1 cellular context compared by ENCODE assay signal in genomic region chr3:143971367-143972154, GRCh38.
A peak's percentile ranks its signal among the peaks of the same experiment; 100 is the strongest.
TF ChIP-seq lines count a peak whose summit lies in the region.

TSS of gene DIPK2A (plus strand) at chr3:143971823. CDS start at chr3:143972333, 510 bp downstream.

TF ChIP-seq in H1, 55 proteins besides CTCF, POLR2A, EP300 and RAD21:
- no peak for TF ChIP-seq SIRT6 (IDR thresholded peaks at IDR 0.05; ENCODE audit: low read length)
- TF ChIP-seq JUND (IDR thresholded peaks at IDR 0.05; ENCODE audit: low read length): no peak
- TF ChIP-seq CREB1 (IDR thresholded peaks at IDR 0.05): no peak
- TF ChIP-seq BCL11A (IDR thresholded peaks at IDR 0.05; ENCODE audit: low read depth in 2 of 2, low read length in 2 of 2): no peak
- no peak for TF ChIP-seq MAFK (IDR thresholded peaks at IDR 0.05; ENCODE audit: low read depth, low read length)
- no peak for TF ChIP-seq CBX5 (IDR thresholded peaks at IDR 0.05; ENCODE audit: low read depth, low read length)
- TF ChIP-seq PHF8 (conservative IDR thresholded peaks at IDR 0.05; ENCODE audit: low read depth, low read length): peak; percentile 87
- peak; percentile 91 for TF ChIP-seq CTBP2 (IDR thresholded peaks at IDR 0.05; ENCODE audit: borderline replicate concordance, insufficient read depth, insufficient read length, low read length)
- TF ChIP-seq CBX8 (IDR thresholded peaks at IDR 0.05; ENCODE audit: borderline replicate concordance, low read depth, low read length): no peak
- no peak for TF ChIP-seq KDM5A (IDR thresholded peaks at IDR 0.05; ENCODE audit: low read length)
- no peak for TF ChIP-seq TCF12 (IDR thresholded peaks at IDR 0.05; ENCODE audit: low read depth, low read length)
- TF ChIP-seq, protein P1, sequence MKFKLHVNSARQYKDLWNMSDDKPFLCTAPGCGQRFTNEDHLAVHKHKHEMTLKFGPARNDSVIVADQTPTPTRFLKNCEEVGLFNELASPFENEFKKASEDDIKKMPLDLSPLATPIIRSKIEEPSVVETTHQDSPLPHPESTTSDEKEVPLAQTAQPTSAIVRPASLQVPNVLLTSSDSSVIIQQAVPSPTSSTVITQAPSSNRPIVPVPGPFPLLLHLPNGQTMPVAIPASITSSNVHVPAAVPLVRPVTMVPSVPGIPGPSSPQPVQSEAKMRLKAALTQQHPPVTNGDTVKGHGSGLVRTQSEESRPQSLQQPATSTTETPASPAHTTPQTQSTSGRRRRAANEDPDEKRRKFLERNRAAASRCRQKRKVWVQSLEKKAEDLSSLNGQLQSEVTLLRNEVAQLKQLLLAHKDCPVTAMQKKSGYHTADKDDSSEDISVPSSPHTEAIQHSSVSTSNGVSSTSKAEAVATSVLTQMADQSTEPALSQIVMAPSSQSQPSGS (IDR thresholded peaks at IDR 0.05; ENCODE audit: low read length): no peak
- TF ChIP-seq JUN (IDR thresholded peaks at IDR 0.05; ENCODE audit: low read depth, low read length): 0 out of 2 replicates have a peak, but pooled peaks have one; percentile 0
- peak; percentile 44 for TF ChIP-seq NRF1 (IDR thresholded peaks at IDR 0.05; ENCODE audit: low read depth, low read length)
- peak; percentile 14 to 81; a peak in 2 of 4 replicates for TF ChIP-seq SIN3A (conservative IDR thresholded peaks at IDR 0.05 in 1 of 2, IDR thresholded peaks at IDR 0.05 in 1 of 2; ENCODE audit: low read depth in 1 of 2, low read length in 2 of 2)
- no peak for TF ChIP-seq RXRA (IDR thresholded peaks at IDR 0.05; ENCODE audit: insufficient read depth, low read depth, low read length)
- peak; percentile 24; the same call in 1 of the 2 replicates for TF ChIP-seq SP1 (IDR thresholded peaks at IDR 0.05; ENCODE audit: low read depth, low read length)
- TF ChIP-seq ATF3 (IDR thresholded peaks at IDR 0.05; ENCODE audit: insufficient read depth, low read depth, low read length): no peak
- peak; percentile 42 for TF ChIP-seq KDM4A (IDR thresholded peaks at IDR 0.05; ENCODE audit: low read depth, low read length, severe bottlenecking)
- no peak for TF ChIP-seq SP4 (IDR thresholded peaks at IDR 0.05; ENCODE audit: low read length)
- TF ChIP-seq ASH2L (IDR thresholded peaks at IDR 0.05; ENCODE audit: low read length): peak; percentile 96
- TF ChIP-seq GTF2F1 (IDR thresholded peaks at IDR 0.05; ENCODE audit: borderline replicate concordance, low read depth, low read length): peak; percentile 75; the same call in 1 of the 2 replicates
- peak in 1 of 2 experiments; percentile 5; a peak in 1 of 4 replicates for TF ChIP-seq HDAC2 (IDR thresholded peaks at IDR 0.05; ENCODE audit: borderline replicate concordance in 1 of 2, low read depth in 2 of 2, low read length in 2 of 2)
- TF ChIP-seq USF2 (IDR thresholded peaks at IDR 0.05; ENCODE audit: low read length): no peak
- TF ChIP-seq, protein P2, sequence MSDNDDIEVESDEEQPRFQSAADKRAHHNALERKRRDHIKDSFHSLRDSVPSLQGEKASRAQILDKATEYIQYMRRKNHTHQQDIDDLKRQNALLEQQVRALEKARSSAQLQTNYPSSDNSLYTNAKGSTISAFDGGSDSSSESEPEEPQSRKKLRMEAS (IDR thresholded peaks at IDR 0.05): peak; percentile 86
- TF ChIP-seq TAF7 (optimal IDR thresholded peaks at IDR 0.05; ENCODE audit: borderline replicate concordance, low read depth, low read length): peak; percentile 88
- TF ChIP-seq EZH2 (IDR thresholded peaks at IDR 0.05; ENCODE audit: low read depth, low read length, severe bottlenecking): no peak
- TF ChIP-seq TAF1 (IDR thresholded peaks at IDR 0.05; ENCODE audit: low read depth, low read length): peak; percentile 80
- no peak for TF ChIP-seq E2F6 (IDR thresholded peaks at IDR 0.05)
- no peak for TF ChIP-seq BRCA1 (IDR thresholded peaks at IDR 0.05; ENCODE audit: low read depth, low read length)
- TF ChIP-seq SIX5 (IDR thresholded peaks at IDR 0.05; ENCODE audit: low read depth, low read length): no peak
- TF ChIP-seq TBP (IDR thresholded peaks at IDR 0.05; ENCODE audit: low read depth, low read length): peak; percentile 84
- no peak for TF ChIP-seq CHD1 (IDR thresholded peaks at IDR 0.05; ENCODE audit: low read depth, low read length)
- TF ChIP-seq ZNF274 (IDR thresholded peaks at IDR 0.05; ENCODE audit: borderline replicate concordance, extremely low read depth, low read length): no peak
- TF ChIP-seq TEAD4 (IDR thresholded peaks at IDR 0.05; ENCODE audit: low read depth, low read length): 0 out of 2 replicates have a peak, but pooled peaks have one; percentile 3
- peak; percentile 96 for TF ChIP-seq SRF (IDR thresholded peaks at IDR 0.05; ENCODE audit: low read depth, low read length)
- no peak for TF ChIP-seq POU5F1 (IDR thresholded peaks at IDR 0.05; ENCODE audit: low read depth, low read length)
- peak; percentile 99 for TF ChIP-seq RBBP5 (IDR thresholded peaks at IDR 0.05; ENCODE audit: borderline replicate concordance, low read depth, low read length)
- TF ChIP-seq YY1 (IDR thresholded peaks at IDR 0.05; ENCODE audit: low read depth, low read length): 0 out of 2 replicates have a peak, but pooled peaks have one; percentile 60
- TF ChIP-seq EGR1 (IDR thresholded peaks at IDR 0.05; ENCODE audit: borderline replicate concordance, low read depth, low read length): peak; percentile 93
- TF ChIP-seq POLR2AphosphoS5 (IDR thresholded peaks at IDR 0.05; ENCODE audit: low read depth, low read length): peak; percentile 94
- no peak for TF ChIP-seq RFX5 (IDR thresholded peaks at IDR 0.05; ENCODE audit: borderline replicate concordance, low read depth, low read length)
- no peak for TF ChIP-seq GABPA (IDR thresholded peaks at IDR 0.05; ENCODE audit: borderline replicate concordance, insufficient read depth, low read length)
- TF ChIP-seq SUZ12 (IDR thresholded peaks at IDR 0.05; ENCODE audit: low read length): peak; percentile 20; the same call in 1 of the 2 replicates
- TF ChIP-seq NANOG (IDR thresholded peaks at IDR 0.05; ENCODE audit: insufficient read depth, low read depth, low read length, poor library complexity, severe bottlenecking): no peak
- TF ChIP-seq, protein P3, sequence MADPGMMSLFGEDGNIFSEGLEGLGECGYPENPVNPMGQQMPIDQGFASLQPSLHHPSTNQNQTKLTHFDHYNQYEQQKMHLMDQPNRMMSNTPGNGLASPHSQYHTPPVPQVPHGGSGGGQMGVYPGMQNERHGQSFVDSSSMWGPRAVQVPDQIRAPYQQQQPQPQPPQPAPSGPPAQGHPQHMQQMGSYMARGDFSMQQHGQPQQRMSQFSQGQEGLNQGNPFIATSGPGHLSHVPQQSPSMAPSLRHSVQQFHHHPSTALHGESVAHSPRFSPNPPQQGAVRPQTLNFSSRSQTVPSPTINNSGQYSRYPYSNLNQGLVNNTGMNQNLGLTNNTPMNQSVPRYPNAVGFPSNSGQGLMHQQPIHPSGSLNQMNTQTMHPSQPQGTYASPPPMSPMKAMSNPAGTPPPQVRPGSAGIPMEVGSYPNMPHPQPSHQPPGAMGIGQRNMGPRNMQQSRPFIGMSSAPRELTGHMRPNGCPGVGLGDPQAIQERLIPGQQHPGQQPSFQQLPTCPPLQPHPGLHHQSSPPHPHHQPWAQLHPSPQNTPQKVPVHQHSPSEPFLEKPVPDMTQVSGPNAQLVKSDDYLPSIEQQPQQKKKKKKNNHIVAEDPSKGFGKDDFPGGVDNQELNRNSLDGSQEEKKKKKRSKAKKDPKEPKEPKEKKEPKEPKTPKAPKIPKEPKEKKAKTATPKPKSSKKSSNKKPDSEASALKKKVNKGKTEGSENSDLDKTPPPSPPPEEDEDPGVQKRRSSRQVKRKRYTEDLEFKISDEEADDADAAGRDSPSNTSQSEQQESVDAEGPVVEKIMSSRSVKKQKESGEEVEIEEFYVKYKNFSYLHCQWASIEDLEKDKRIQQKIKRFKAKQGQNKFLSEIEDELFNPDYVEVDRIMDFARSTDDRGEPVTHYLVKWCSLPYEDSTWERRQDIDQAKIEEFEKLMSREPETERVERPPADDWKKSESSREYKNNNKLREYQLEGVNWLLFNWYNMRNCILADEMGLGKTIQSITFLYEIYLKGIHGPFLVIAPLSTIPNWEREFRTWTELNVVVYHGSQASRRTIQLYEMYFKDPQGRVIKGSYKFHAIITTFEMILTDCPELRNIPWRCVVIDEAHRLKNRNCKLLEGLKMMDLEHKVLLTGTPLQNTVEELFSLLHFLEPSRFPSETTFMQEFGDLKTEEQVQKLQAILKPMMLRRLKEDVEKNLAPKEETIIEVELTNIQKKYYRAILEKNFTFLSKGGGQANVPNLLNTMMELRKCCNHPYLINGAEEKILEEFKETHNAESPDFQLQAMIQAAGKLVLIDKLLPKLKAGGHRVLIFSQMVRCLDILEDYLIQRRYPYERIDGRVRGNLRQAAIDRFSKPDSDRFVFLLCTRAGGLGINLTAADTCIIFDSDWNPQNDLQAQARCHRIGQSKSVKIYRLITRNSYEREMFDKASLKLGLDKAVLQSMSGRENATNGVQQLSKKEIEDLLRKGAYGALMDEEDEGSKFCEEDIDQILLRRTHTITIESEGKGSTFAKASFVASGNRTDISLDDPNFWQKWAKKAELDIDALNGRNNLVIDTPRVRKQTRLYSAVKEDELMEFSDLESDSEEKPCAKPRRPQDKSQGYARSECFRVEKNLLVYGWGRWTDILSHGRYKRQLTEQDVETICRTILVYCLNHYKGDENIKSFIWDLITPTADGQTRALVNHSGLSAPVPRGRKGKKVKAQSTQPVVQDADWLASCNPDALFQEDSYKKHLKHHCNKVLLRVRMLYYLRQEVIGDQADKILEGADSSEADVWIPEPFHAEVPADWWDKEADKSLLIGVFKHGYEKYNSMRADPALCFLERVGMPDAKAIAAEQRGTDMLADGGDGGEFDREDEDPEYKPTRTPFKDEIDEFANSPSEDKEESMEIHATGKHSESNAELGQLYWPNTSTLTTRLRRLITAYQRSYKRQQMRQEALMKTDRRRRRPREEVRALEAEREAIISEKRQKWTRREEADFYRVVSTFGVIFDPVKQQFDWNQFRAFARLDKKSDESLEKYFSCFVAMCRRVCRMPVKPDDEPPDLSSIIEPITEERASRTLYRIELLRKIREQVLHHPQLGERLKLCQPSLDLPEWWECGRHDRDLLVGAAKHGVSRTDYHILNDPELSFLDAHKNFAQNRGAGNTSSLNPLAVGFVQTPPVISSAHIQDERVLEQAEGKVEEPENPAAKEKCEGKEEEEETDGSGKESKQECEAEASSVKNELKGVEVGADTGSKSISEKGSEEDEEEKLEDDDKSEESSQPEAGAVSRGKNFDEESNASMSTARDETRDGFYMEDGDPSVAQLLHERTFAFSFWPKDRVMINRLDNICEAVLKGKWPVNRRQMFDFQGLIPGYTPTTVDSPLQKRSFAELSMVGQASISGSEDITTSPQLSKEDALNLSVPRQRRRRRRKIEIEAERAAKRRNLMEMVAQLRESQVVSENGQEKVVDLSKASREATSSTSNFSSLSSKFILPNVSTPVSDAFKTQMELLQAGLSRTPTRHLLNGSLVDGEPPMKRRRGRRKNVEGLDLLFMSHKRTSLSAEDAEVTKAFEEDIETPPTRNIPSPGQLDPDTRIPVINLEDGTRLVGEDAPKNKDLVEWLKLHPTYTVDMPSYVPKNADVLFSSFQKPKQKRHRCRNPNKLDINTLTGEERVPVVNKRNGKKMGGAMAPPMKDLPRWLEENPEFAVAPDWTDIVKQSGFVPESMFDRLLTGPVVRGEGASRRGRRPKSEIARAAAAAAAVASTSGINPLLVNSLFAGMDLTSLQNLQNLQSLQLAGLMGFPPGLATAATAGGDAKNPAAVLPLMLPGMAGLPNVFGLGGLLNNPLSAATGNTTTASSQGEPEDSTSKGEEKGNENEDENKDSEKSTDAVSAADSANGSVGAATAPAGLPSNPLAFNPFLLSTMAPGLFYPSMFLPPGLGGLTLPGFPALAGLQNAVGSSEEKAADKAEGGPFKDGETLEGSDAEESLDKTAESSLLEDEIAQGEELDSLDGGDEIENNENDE (IDR thresholded peaks at IDR 0.05; ENCODE audit: insufficient replicate concordance, low read length): no peak
- TF ChIP-seq SP2 (IDR thresholded peaks at IDR 0.05; ENCODE audit: low read length): no peak
- no peak for TF ChIP-seq RNF2 (IDR thresholded peaks at IDR 0.05; ENCODE audit: borderline replicate concordance, low read depth, low read length, missing control alignments, poor library complexity, severe bottlenecking)
- TF ChIP-seq BACH1 (IDR thresholded peaks at IDR 0.05; ENCODE audit: low read length): peak; percentile 41; the same call in 1 of the 2 replicates
- TF ChIP-seq KDM1A (IDR thresholded peaks at IDR 0.05; ENCODE audit: borderline replicate concordance, low read length): no peak
- no peak for TF ChIP-seq FOSL1 (IDR thresholded peaks at IDR 0.05; ENCODE audit: insufficient read depth, low read depth, low read length)
- no peak for TF ChIP-seq CHD2 (IDR thresholded peaks at IDR 0.05; ENCODE audit: low read length)
- TF ChIP-seq HDAC6 (IDR thresholded peaks at IDR 0.05; ENCODE audit: low read depth, low read length): no peak
- TF ChIP-seq CEBPB (IDR thresholded peaks at IDR 0.05; ENCODE audit: low read depth, low read length): no peak
- TF ChIP-seq SAP30 (IDR thresholded peaks at IDR 0.05; ENCODE audit: insufficient read depth, insufficient replicate concordance, low read length): no peak
TF ChIP-seq in H1: peak in this region for 22.
